2 cellular contexts compared by ENCODE assay signal in genomic region chr20:46837083-46837482, GRCh38.
TF ChIP-seq lines count a peak whose summit lies in the region.

No MANE protein-coding gene starts in this region.

TF ChIP-seq in GM12891, 5 proteins besides CTCF, POLR2A, EP300 and RAD21:
- no peak for TF ChIP-seq POLR2AphosphoS5 (IDR thresholded peaks at IDR 0.05; ENCODE audit: low read depth, low read length)
- no peak for TF ChIP-seq TAF1 (IDR thresholded peaks at IDR 0.05; ENCODE audit: low read depth, low read length)
- no peak for TF ChIP-seq SPI1 (IDR thresholded peaks at IDR 0.05; ENCODE audit: low read depth, low read length)
- TF ChIP-seq PAX5 (IDR thresholded peaks at IDR 0.05; ENCODE audit: insufficient read depth, low read length, severe bottlenecking), result no peak
- TF ChIP-seq POU2F2 (IDR thresholded peaks at IDR 0.05; ENCODE audit: low read depth, low read length), result no peak
TF ChIP-seq in GM12891: peak in this region for 0.

TF ChIP-seq in H1, 55 proteins besides CTCF, POLR2A, EP300 and RAD21 (continued from another document):
- TF ChIP-seq CHD2 (IDR thresholded peaks at IDR 0.05; ENCODE audit: low read length), result no peak
